In the genomic region with DNA sequence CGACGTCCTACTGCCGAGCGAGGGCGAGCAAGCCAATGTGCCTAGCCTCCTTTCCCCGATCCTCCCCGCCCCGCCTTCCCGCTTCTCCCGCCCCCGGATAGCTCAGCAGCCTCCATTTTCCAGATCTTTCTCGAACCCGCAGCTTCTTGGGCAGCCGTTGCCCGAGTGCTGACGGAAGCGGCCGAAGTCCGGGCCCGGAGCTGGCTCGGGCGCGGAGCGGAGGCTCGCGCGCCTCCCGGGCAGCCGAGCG, we compare ENCODE assay signal across 7 cellular contexts. TPM values are rescaled to one million over a fixed set of nuclear protein-coding genes. Genes with fewer than 3 reads are reported as not detected.
DNase-seq lines count a peak whose midpoint lies in the region; ATAC-seq and TF ChIP-seq lines count a peak whose summit lies in the region.

No MANE protein-coding gene starts in this region.

- DNase-seq in EH (ENCODE audit: low read depth) (peak; percentile 84), RKO (ENCODE audit: low spot score) (peak; percentile 91), chondrocyte (ENCODE audit: low spot score) (no peak), left colon (peak; percentile 82 to 89)
- peak; percentile 52 to 61 for DNase-seq in stimulated activated CD4-positive, alpha-beta T cell treated with anti-CD3 and anti-CD28 coated beads, Interleukin-2, amount 100 ng/mL, for 48 hours

- no peaks in the 10 kb centered on the region for H3K9me3 Mint-ChIP-seq in chondrocyte (ENCODE audit: low read depth)

- no peaks in the 10 kb centered on the region for H3K36me3 Mint-ChIP-seq in chondrocyte (ENCODE audit: low read depth)

- H3K4me1 Mint-ChIP-seq in chondrocyte (ENCODE audit: low read depth) = peaks cover 22% of the 10 kb centered on the region

- peak overlapping the region; percentile 41 for H3K27ac Mint-ChIP-seq in chondrocyte (ENCODE audit: unreplicated experiment)

- ATAC-seq in GM19452 (IDR thresholded peaks at IDR 0.05; ENCODE audit: unreplicated experiment) (peak; percentile 74), HG03520 (IDR thresholded peaks at IDR 0.05; ENCODE audit: unreplicated experiment) (peak; percentile 75), left colon (peak; percentile 96)

- intact Hi-C loops in left colon (cut with DNase I, micrococcal nuclease) = no loop called here

- no peak for TF ChIP-seq CTCF in chondrocyte (IDR thresholded peaks at IDR 0.05)

- H3K4me3 Mint-ChIP-seq in chondrocyte (ENCODE audit: unreplicated experiment) = peak overlapping the region; percentile 83

- peaks cover 3% of the 10 kb centered on the region for H3K27me3 Mint-ChIP-seq in chondrocyte (ENCODE audit: low read depth)

RNA-seq across cellular contexts. Expression of a gene that starts 0.2 kb away (rescaled TPM):
- 3.7 to 5.7 TPM (median 4.0 TPM) in 3 replicates for total RNA-seq in chondrocyte
- total RNA-seq in left colon = 1 to 10 TPM; 4.4 to 6.0 TPM

RNA-seq across cellular contexts. Expression of a gene that starts 51.8 kb away (rescaled TPM):
- not detected in 3 replicates for total RNA-seq in chondrocyte
- not detected for total RNA-seq in left colon
